8 cellular contexts compared by ENCODE assay signal in the genomic region with DNA sequence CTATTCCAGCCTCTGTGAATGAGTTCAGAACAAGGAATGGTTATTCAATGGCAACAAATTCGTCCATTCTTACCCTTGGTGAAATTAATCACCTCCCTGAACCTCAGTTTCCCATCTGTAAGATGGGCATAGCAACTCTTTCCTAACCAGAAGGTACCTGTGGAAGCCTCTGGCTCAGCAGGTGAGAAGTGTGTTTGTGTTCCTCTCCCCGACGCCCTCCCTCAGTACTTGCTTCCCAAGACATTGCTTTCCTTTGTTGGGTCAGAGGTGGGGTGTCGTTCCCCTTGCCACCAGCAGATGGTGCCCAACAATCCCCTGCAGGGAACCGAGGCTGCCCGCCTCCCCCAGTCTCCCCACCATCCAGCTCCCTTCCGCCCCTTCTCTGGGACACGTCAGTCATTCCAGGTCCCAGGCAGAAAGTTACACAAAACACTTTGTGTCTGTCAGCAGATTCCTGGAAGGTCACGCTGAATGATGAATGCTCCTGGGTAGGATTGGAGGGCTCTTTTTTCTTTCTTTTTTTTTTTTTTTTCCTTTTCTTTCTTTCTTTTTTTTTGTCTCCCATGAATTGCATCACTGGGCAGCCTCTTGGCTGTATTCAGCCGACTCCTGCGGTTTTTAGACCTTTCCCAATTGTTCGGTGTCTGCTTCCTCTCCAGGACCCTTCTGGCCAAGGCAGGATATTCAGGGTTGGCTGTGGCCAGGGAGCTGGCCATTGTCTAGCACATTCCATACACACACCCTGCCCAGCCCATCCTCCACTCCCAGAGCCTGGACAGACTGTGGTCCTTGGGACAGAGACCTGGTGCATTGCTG.
DNase-seq lines count a peak whose midpoint lies in the region; ATAC-seq and TF ChIP-seq lines count a peak whose summit lies in the region.

No MANE protein-coding gene starts in this region.

- no peaks in the 10 kb centered on the region for H3K27me3 ChIP-seq in SU-DHL-6 (ENCODE audit: low read length)
- no peaks in the 10 kb centered on the region for H3K27me3 ChIP-seq in right atrium auricular region

- peaks cover 6 to 15% (median 8%) of the 10 kb centered on the region in 7 donors for H3K9me3 Mint-ChIP-seq in CD14-positive monocyte

- H3K79me2 ChIP-seq in SU-DHL-6 (ENCODE audit: insufficient read depth, low read length), result no peaks in the 10 kb centered on the region

- H2AFZ ChIP-seq in SU-DHL-6 (ENCODE audit: low read depth, low read length, severe bottlenecking), result peak overlapping the region; percentile 45

- H3K27ac ChIP-seq in SU-DHL-6 (ENCODE audit: low read depth, low read length) (peak overlapping the region; percentile 90), right atrium auricular region (peak overlapping the region; percentile 33 to 49)

- H3K27ac Mint-ChIP-seq in CD14-positive monocyte, result peak overlapping the region in 4 of 7 donors; percentile 16 to 64 (median 54)

- peak; percentile 65 for ATAC-seq in GM19397 (IDR thresholded peaks at IDR 0.05; ENCODE audit: unreplicated experiment)
- ATAC-seq in sciatic nerve, result peak; percentile 94
- ATAC-seq in GM18520 (IDR thresholded peaks at IDR 0.05; ENCODE audit: unreplicated experiment), result no peak

- peak overlapping the region; percentile 60 for H3K4me2 ChIP-seq in SU-DHL-6 (ENCODE audit: low read depth, low read length, poor library complexity, severe bottlenecking)

- TF ChIP-seq CTCF in CD14-positive monocyte (IDR thresholded peaks at IDR 0.05) (peak; percentile 95), SU-DHL-6 (IDR thresholded peaks at IDR 0.05; ENCODE audit: insufficient read depth, low read length, poor library complexity, severe bottlenecking) (peak; percentile 90), right atrium auricular region (IDR thresholded peaks at IDR 0.05) (peak; percentile 93 to 98)

- no peaks in the 10 kb centered on the region for H3K9me2 ChIP-seq in SU-DHL-6 (replicated peaks; ENCODE audit: insufficient read depth, low read length)

- H3K4me3 ChIP-seq in SU-DHL-6 (ENCODE audit: insufficient read depth, low read length, poor library complexity, severe bottlenecking), result peak overlapping the region; percentile 15
- H3K4me3 ChIP-seq in right atrium auricular region, result no peak overlapping the region

- peak; percentile 61 for DNase-seq in CD14-positive monocyte (ENCODE audit: low spot score)
- peak; percentile 23 for DNase-seq in KG1 (lab: John Stamatoyannopoulos, UW)
- DNase-seq in amniotic epithelial cell (ENCODE audit: low read depth), result peak; percentile 92
- peak; percentile 92 for DNase-seq in right atrium auricular region (ENCODE audit: low spot score)
- peak; percentile 91 for DNase-seq in sciatic nerve (ENCODE audit: low spot score)

- H3K4me3 Mint-ChIP-seq in CD14-positive monocyte, result peak overlapping the region; percentile 20 to 75

- peaks cover 10% of the 10 kb centered on the region for H3F3A ChIP-seq in SU-DHL-6 (ENCODE audit: insufficient read depth)

- peaks cover 49% of the 10 kb centered on the region for H3K4me1 Mint-ChIP-seq in CD14-positive monocyte

- peaks cover 11% of the 10 kb centered on the region; the same call in 1 of the 2 replicates for H3K9me3 ChIP-seq in SU-DHL-6 (ENCODE audit: insufficient read depth, low read length)
- H3K9me3 ChIP-seq in right atrium auricular region, result no peaks in the 10 kb centered on the region

- H4K20me1 ChIP-seq in SU-DHL-6 (ENCODE audit: low read depth, low read length), result no peaks in the 10 kb centered on the region

- intact Hi-C loops in CD14-positive monocyte (cut with micrococcal nuclease), result loop anchor here in 1 of 2 donors (10.0 kb wide), 1 partner anchor 181 kb away; no protein-coding TSS in a partner anchor
- intact Hi-C loops in sciatic nerve (cut with DNase I), result loop anchor here (5.0 to 10.0 kb wide), 2 partner anchors 461 to 854 kb away; a partner anchor contains a TSS

- H3K4me1 ChIP-seq in right atrium auricular region, result peaks cover 0 to 15% of the 10 kb centered on the region in 2 donors

- H3K36me3 Mint-ChIP-seq in CD14-positive monocyte, result peaks cover 0 to 5% of the 10 kb centered on the region in 2 donors

- H3K9ac ChIP-seq in SU-DHL-6 (ENCODE audit: low read length), result peak overlapping the region; percentile 58

- H3K36me3 ChIP-seq in SU-DHL-6 (ENCODE audit: low read length), result peaks cover 17% of the 10 kb centered on the region; the same call in 1 of the 2 replicates
- no peaks in the 10 kb centered on the region for H3K36me3 ChIP-seq in right atrium auricular region

- H3K27me3 Mint-ChIP-seq in CD14-positive monocyte (ENCODE audit: low read depth in 3 of 3), result peaks cover 0 to 3% (median 3%) of the 10 kb centered on the region in 3 donors

Comparison
In these comparisons a context has a peak if more than half of its experiments do, and no peak if none do; other contexts are left out.
1. DNase-seq: peak in every context shown above with its lines; median percentile 92 in amniotic epithelial cell; 92 in right atrium auricular region; 91 in sciatic nerve; 61 in CD14-positive monocyte; 23 in KG1.